In genomic region chr2:24793752-24794477, GRCh38 we compare ENCODE assay signal across 1 cellular context.
TF ChIP-seq lines count a peak whose summit lies in the region.

No MANE protein-coding gene starts in this region.

TF ChIP-seq in neural cell, 6 proteins besides CTCF, POLR2A, EP300 and RAD21 (continued from another document):
- TF ChIP-seq REST (IDR thresholded peaks at IDR 0.05; ENCODE audit: borderline replicate concordance) (no peak), EZH2 (IDR thresholded peaks at IDR 0.05; ENCODE audit: borderline replicate concordance, insufficient read depth, low read length, poor library complexity, severe bottlenecking) (no peak)
TF ChIP-seq in neural cell: peak in this region for 0.
